25 cellular contexts compared by ENCODE assay signal in genomic region chr5:80061541-80061940, GRCh38. TPM values are rescaled to one million over a fixed set of nuclear protein-coding genes. Genes with fewer than 3 reads are reported as not detected.
A peak's percentile ranks its signal among the peaks of the same experiment; 100 is the strongest.
DNase-seq lines count a peak whose midpoint lies in the region; ATAC-seq, FAIRE-seq and TF ChIP-seq lines count a peak whose summit lies in the region.
"Had no signal": no experiment of that assay in that cellular context is flagged by ENCODE, and none has a peak within 500 bp of the region (broad histone marks: within the 10 kb centered on the region; RNA-seq: fewer than 3 reads in every experiment).

No MANE protein-coding gene starts in this region.

- peaks cover 20% of the 10 kb centered on the region for H3K4me1 ChIP-seq in HepG2 (ENCODE audit: insufficient read depth, low read length)
- no peaks in the 10 kb centered on the region for H3K4me1 ChIP-seq in right lobe of liver
- H3K4me1 ChIP-seq: BE2C had no signal

- H3K27me3 ChIP-seq in HepG2 (ENCODE audit: control insufficient read depth in 1 of 2, insufficient read depth in 2 of 2, low read length in 2 of 2) (peaks cover 0 to 4% of the 10 kb centered on the region in 2 experiments; a peak in 1 of 5 replicates), right lobe of liver (no peaks in the 10 kb centered on the region)
- H3K27me3 ChIP-seq in CD4-positive, alpha-beta T cell (ENCODE audit: control insufficient read depth, insufficient read depth, low read length): no peaks in the 10 kb centered on the region
- H3K27me3 ChIP-seq: BLaER1 had no signal

- DNase-seq in HepG2 (ENCODE audit: low spot score) (peak; percentile 35), right lobe of liver (no peak), coronary artery (ENCODE audit: low spot score) (peak; percentile 11), osteocyte (ENCODE audit: extremely low spot score, unreplicated experiment) (peak; percentile 46)
- DNase-seq in CD4-positive, alpha-beta T cell: no peak
- DNase-seq: 8988T; ACHN; BE2C; C1 segment of cervical spinal cord; CD4-positive, CD25-positive, alpha-beta regulatory T cell; CD8-positive, alpha-beta memory T cell; COR-L47; DMS 273 treated with DMSO at 0.1 percent for 48 hours; DMS153; DMS53; DMS79; DND-41; GDM1 had no signal

- no peaks in the 10 kb centered on the region for H3K79me2 ChIP-seq in HepG2 (ENCODE audit: insufficient read depth, low read length)

- CTCF ChIA-PET in HepG2 (lab: Yijun Ruan, JAX; ENCODE audit: low intra/inter-chr PET ratio, low total read pairs): no interaction called here
- CTCF ChIA-PET in CD4-positive, alpha-beta T cell (lab: Charles Lee): interaction anchor here (1.1 kb wide), 1 partner anchor 64 kb away, joined by 3 read pairs; no protein-coding TSS in a partner anchor

- H3K27ac Mint-ChIP-seq in osteocyte (ENCODE audit: unreplicated experiment): no peak overlapping the region
- no peak overlapping the region for H3K27ac Mint-ChIP-seq in CD4-positive, alpha-beta T cell
- H3K27ac Mint-ChIP-seq: CD14-positive monocyte; CD4-positive, CD25-positive, alpha-beta regulatory T cell; CD8-positive, alpha-beta memory T cell had no signal

- no peaks in the 10 kb centered on the region for H3K9me3 Mint-ChIP-seq in osteocyte (ENCODE audit: unreplicated experiment)
- no peaks in the 10 kb centered on the region for H3K9me3 Mint-ChIP-seq in CD4-positive, alpha-beta T cell
- H3K9me3 Mint-ChIP-seq: CD14-positive monocyte; CD8-positive, alpha-beta memory T cell had no signal

- POLR2A ChIA-PET in HepG2 (lab: Yijun Ruan, JAX): no interaction called here
- POLR2A ChIA-PET in CD4-positive, alpha-beta T cell (lab: Charles Lee): interaction anchor here (0.6 kb wide), 1 partner anchor 82 kb away, joined by 4 read pairs; no protein-coding TSS in a partner anchor

- peaks cover 16% of the 10 kb centered on the region for H3K4me1 Mint-ChIP-seq in osteocyte (ENCODE audit: unreplicated experiment)
- no peaks in the 10 kb centered on the region for H3K4me1 Mint-ChIP-seq in CD4-positive, alpha-beta T cell (ENCODE audit: low read depth)

- H3K4me3 ChIP-seq in HepG2 (replicated peaks in 1 of 3; ENCODE audit: insufficient read depth in 1 of 3, low read depth in 2 of 3, low read length in 3 of 3) (no peak overlapping the region), right lobe of liver (no peak overlapping the region), coronary artery (no peak overlapping the region)
- H3K4me3 ChIP-seq: BLaER1, GM12878 had no signal

- TF ChIP-seq EP300 in HepG2 (IDR thresholded peaks at IDR 0.05; ENCODE audit: low read depth in 2 of 2, low read length in 2 of 2): no peak
- TF ChIP-seq EP300 in HepG2 (CRISPR knock-in tag; IDR thresholded peaks at IDR 0.05; ENCODE audit: borderline replicate concordance): no peak

- BruUV-seq in HepG2 (replicated peaks; lab: Mats Ljungman, UMichigan): no TSS peak

- intact Hi-C loops in HepG2 (cut with micrococcal nuclease; ENCODE audit: unreplicated experiment): no loop called here
- intact Hi-C loops in right lobe of liver (cut with DNase I): no loop called here
- intact Hi-C loops in CD4-positive, alpha-beta T cell (cut with DNase I, micrococcal nuclease): no loop called here

- H3K36me3 Mint-ChIP-seq in osteocyte (ENCODE audit: unreplicated experiment): no peaks in the 10 kb centered on the region
- peaks cover 11% of the 10 kb centered on the region for H3K36me3 Mint-ChIP-seq in CD4-positive, alpha-beta T cell (ENCODE audit: low read depth)
- H3K36me3 Mint-ChIP-seq: CD14-positive monocyte had no signal

- H4K20me1 ChIP-seq in HepG2 (ENCODE audit: insufficient read depth, low read length): no peaks in the 10 kb centered on the region
- H4K20me1 ChIP-seq: BLaER1 had no signal

- FAIRE-seq in HepG2 (lab: Jason Lieb, UNC): no peak
- FAIRE-seq: A204.1, GM12878, GM12892, GM18507 had no signal

- peak; percentile 94 for ATAC-seq in HepG2
- no peak for ATAC-seq in right lobe of liver
- ATAC-seq in GM21825 (IDR thresholded peaks at IDR 0.05; ENCODE audit: unreplicated experiment): no peak
- ATAC-seq in CD4-positive, alpha-beta T cell (ENCODE audit: poor library complexity): no peak
- ATAC-seq: GM12878 had no signal

- TF ChIP-seq RAD21 in HepG2 (CRISPR knock-in tag; IDR thresholded peaks at IDR 0.05): no peak

- no peak overlapping the region for H3K27ac ChIP-seq in HepG2 (ENCODE audit: extremely low read length, insufficient read depth, low read length)
- H3K27ac ChIP-seq in right lobe of liver: no peak overlapping the region
- no peak overlapping the region for H3K27ac ChIP-seq in coronary artery
- no peak overlapping the region for H3K27ac ChIP-seq in CD4-positive, alpha-beta T cell (ENCODE audit: low read depth, low read length)
- H3K27ac ChIP-seq: BLaER1 had no signal

- no peaks in the 10 kb centered on the region for H3K9me3 ChIP-seq in HepG2 (ENCODE audit: low read length)
- H3K9me3 ChIP-seq in right lobe of liver: no peaks in the 10 kb centered on the region
- no peaks in the 10 kb centered on the region for H3K9me3 ChIP-seq in CD4-positive, alpha-beta T cell (ENCODE audit: control insufficient read depth, low read length)
- H3K9me3 ChIP-seq: BE2C, BLaER1 had no signal

- TF ChIP-seq POLR2A in HepG2 (IDR thresholded peaks at IDR 0.05; ENCODE audit: insufficient read depth in 1 of 2, low read depth in 2 of 2, low read length in 2 of 2): no peak
- no peak for TF ChIP-seq POLR2A in right lobe of liver (IDR thresholded peaks at IDR 0.05)

- H3K36me3 ChIP-seq in HepG2 (replicated peaks in 1 of 2; ENCODE audit: control insufficient read depth in 1 of 2, insufficient read depth in 2 of 2, low read length in 2 of 2): no peaks in the 10 kb centered on the region
- H3K36me3 ChIP-seq in right lobe of liver: no peaks in the 10 kb centered on the region
- H3K36me3 ChIP-seq: BE2C, BLaER1 had no signal

- in situ Hi-C loops in HepG2 (cut with HindIII; ENCODE audit: extremely low pct_ligation_motif_present, low pct_unique_long_range_greater_than_20kb): no loop called here

- TF ChIP-seq CTCF in HepG2 (CRISPR knock-in tag; IDR thresholded peaks at IDR 0.05) (no peak), right lobe of liver (IDR thresholded peaks at IDR 0.05) (no peak), coronary artery (IDR thresholded peaks at IDR 0.05) (no peak), osteocyte (IDR thresholded peaks at IDR 0.05) (no peak)
- TF ChIP-seq CTCF in CD4-positive, alpha-beta T cell (IDR thresholded peaks at IDR 0.05): no peak

- peak overlapping the region; percentile 25; the same call in 1 of the 2 replicates for H3K4me2 ChIP-seq in HepG2 (ENCODE audit: low read depth, low read length)
- H3K4me2 ChIP-seq: BLaER1 had no signal

- peaks cover 22% of the 10 kb centered on the region for H3K27me3 Mint-ChIP-seq in osteocyte (ENCODE audit: unreplicated experiment)
- H3K27me3 Mint-ChIP-seq in CD4-positive, alpha-beta T cell: no peaks in the 10 kb centered on the region

- H2AFZ ChIP-seq in HepG2 (ENCODE audit: low read length): no peak overlapping the region

- WGBS in HepG2 (ENCODE audit: low lambda C conversion rate): 6% methylated on average over 4 of the region's 4 CpGs
- WGBS in right lobe of liver (ENCODE audit: insufficient coverage, low coverage, low lambda C conversion rate, missing lambda C conversion rate): 64% methylated on average over 4 of the region's 4 CpGs

- H3K4me3 Mint-ChIP-seq in osteocyte (ENCODE audit: unreplicated experiment): no peak overlapping the region
- no peak overlapping the region for H3K4me3 Mint-ChIP-seq in CD4-positive, alpha-beta T cell
- H3K4me3 Mint-ChIP-seq: CD14-positive monocyte; CD4-positive, CD25-positive, alpha-beta regulatory T cell; CD8-positive, alpha-beta memory T cell had no signal

- H3K9ac ChIP-seq in HepG2 (ENCODE audit: insufficient read depth, low read depth, low read length): no peak overlapping the region
- H3K9ac ChIP-seq: BLaER1 had no signal

TF ChIP-seq in HepG2, 621 proteins besides CTCF, POLR2A, EP300 and RAD21 (continues in another document):
- TF ChIP-seq RCOR2 (CRISPR knock-in tag; IDR thresholded peaks at IDR 0.05): no peak
- TF ChIP-seq AKAP8 (CRISPR knock-in tag; IDR thresholded peaks at IDR 0.05): no peak
- no peak for TF ChIP-seq ZNF251 (CRISPR knock-in tag; IDR thresholded peaks at IDR 0.05)
- no peak for TF ChIP-seq MBD4 (IDR thresholded peaks at IDR 0.05; ENCODE audit: borderline replicate concordance, low read length)
- TF ChIP-seq CENPBD1 (CRISPR knock-in tag; IDR thresholded peaks at IDR 0.05; ENCODE audit: borderline replicate concordance, low read depth): no peak
- no peak; the same call in 1 of the 2 replicates for TF ChIP-seq SALL1 (CRISPR knock-in tag; IDR thresholded peaks at IDR 0.05)
- no peak for TF ChIP-seq ZNF720 (CRISPR knock-in tag; IDR thresholded peaks at IDR 0.05)

RNA-seq across cellular contexts. Expression of gene THBS4, which starts 26.4 kb away (rescaled TPM):
- total RNA-seq in HepG2 (2016; rRNA removed; fragmentation: Illumina TruSeq; extraction: Trizol) (0.60 and 0.98 TPM in 2 replicates), right lobe of liver (under 1 TPM in 2 of 6 experiments, not detected in 4; 0.24 to 0.37 TPM), osteocyte (1.4 and 1.5 TPM in 2 replicates)
- total RNA-seq in HepG2 (2016; cell fraction: cytosol; rRNA removed; fragmentation: Illumina TruSeq; extraction: Trizol; ENCODE audit: low read depth): 0.71 TPM in 1 of 2 replicates, not detected in the other
- 0.97 and 1.1 TPM in 2 replicates for total RNA-seq in HepG2 (2016; cell fraction: insoluble cytoplasmic fraction; rRNA removed; fragmentation: Illumina TruSeq; extraction: Trizol)
- 0.06 and 0.31 TPM in 2 replicates for total RNA-seq in HepG2 (2016; cell fraction: membrane; rRNA removed; fragmentation: Illumina TruSeq; extraction: Trizol)
- 0.44 and 1.5 TPM in 2 replicates for total RNA-seq in HepG2 (2016; cell fraction: nucleus; rRNA removed; fragmentation: Illumina TruSeq; extraction: Trizol)
- 1.0 and 1.2 TPM in 2 replicates for polyA plus RNA-seq in HepG2 (2011; rRNA removed)
- 0.46 and 0.53 TPM in 2 replicates for polyA plus RNA-seq in HepG2 (2011; cell fraction: cytosol; rRNA removed)
- polyA plus RNA-seq in HepG2 (2011; cell fraction: nucleus; rRNA removed): 1.5 and 1.6 TPM in 2 replicates
- 0.72 and 1.9 TPM in 2 replicates for polyA plus RNA-seq in HepG2 (2012)
- 0.16 TPM in 1 of 2 replicates, not detected in the other for polyA plus RNA-seq in HepG2 (2016; cell fraction: cytosol; fragmentation: Illumina TruSeq; extraction: Trizol; ENCODE audit: low read depth)
- polyA plus RNA-seq in HepG2 (2016; cell fraction: insoluble cytoplasmic fraction; fragmentation: Illumina TruSeq; extraction: Trizol; ENCODE audit: low read depth): 0.58 and 0.60 TPM in 2 replicates
- polyA plus RNA-seq in HepG2 (2016; cell fraction: membrane; fragmentation: Illumina TruSeq; extraction: Trizol; ENCODE audit: low read depth): 0.21 TPM in 1 of 2 replicates, not detected in the other
- polyA plus RNA-seq in HepG2 (2016; cell fraction: nucleus; fragmentation: Illumina TruSeq; extraction: Trizol; ENCODE audit: insufficient read depth, low read depth): 0.73 and 0.78 TPM in 2 replicates
- polyA minus RNA-seq in HepG2 (2011; rRNA and poly(A)+ RNA removed; ENCODE audit: low replicate concordance): 0.46 and 0.56 TPM in 2 replicates
- not detected in 2 replicates for polyA minus RNA-seq in HepG2 (2011; cell fraction: cytosol; rRNA and poly(A)+ RNA removed)
- polyA minus RNA-seq in HepG2 (2011; cell fraction: nucleus; rRNA and poly(A)+ RNA removed): 1.2 and 1.3 TPM in 2 replicates
- total RNA-seq in CD4-positive, alpha-beta T cell: under 1 TPM; 0.47 to 0.85 TPM
- total RNA-seq: CD4-positive, CD25-positive, alpha-beta regulatory T cell had no signal
- polyA plus RNA-seq: CD14-positive monocyte; CD4-positive, CD25-positive, alpha-beta regulatory T cell; CD8-positive, alpha-beta memory T cell had no signal

Comparison
In these comparisons a context has a peak if more than half of its experiments do, and no peak if none do; other contexts are left out.
1. DNase-seq: peak in HepG2 (single experiment), coronary artery (single experiment) and osteocyte (single experiment); none in right lobe of liver (0 of 3) and CD4-positive, alpha-beta T cell (0 of 10).